ENCODE assay signal across 22 cellular contexts in the genomic region with DNA sequence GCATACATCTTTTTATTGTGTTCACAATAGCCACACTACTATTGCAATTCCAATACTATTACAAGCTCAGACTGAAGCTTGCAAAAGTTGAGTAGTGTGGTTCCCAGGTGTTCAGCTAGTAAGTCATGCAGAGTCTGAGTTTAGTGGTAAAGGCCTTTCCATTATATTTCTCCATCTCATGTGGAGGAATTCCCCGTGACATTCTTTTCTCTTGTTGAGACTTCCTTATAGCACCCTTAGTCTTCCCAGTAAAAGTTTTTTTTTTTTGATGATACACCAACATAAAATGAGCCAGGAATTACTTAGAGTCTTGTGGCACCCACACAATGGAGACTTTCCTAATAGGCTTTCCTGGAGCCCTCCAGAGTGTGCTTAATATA.
DNase-seq lines count a peak whose midpoint lies in the region; ATAC-seq and TF ChIP-seq lines count a peak whose summit lies in the region.
"Had no signal": no experiment of that assay in that cellular context is flagged by ENCODE, and none has a peak within 500 bp of the region (broad histone marks: within the 10 kb centered on the region; RNA-seq: fewer than 3 reads in every experiment).

No MANE protein-coding gene starts in this region.

- no peak for TF ChIP-seq CTCF in RWPE2 (IDR thresholded peaks at IDR 0.05; ENCODE audit: poor library complexity, severe bottlenecking)

- no peaks in the 10 kb centered on the region for H3K36me3 ChIP-seq in RWPE2 (ENCODE audit: low read depth)
- H3K36me3 ChIP-seq: adrenal gland, esophagus muscularis mucosa, neutrophil had no signal

- DNase-seq in RWPE2 (ENCODE audit: low spot score) = no peak
- peak; percentile 6 for DNase-seq in epithelial cell of prostate (ENCODE audit: low read depth, low spot score)
- DNase-seq in renal cortical epithelial cell (ENCODE audit: low read depth) = peak; percentile 36
- no peak for DNase-seq in activated T-cell treated with anti-CD3 and anti-CD28 coated beads, Interleukin-2, amount 50 U/mL, for 1 hour
- no peak for DNase-seq in cortex of kidney (lab: John Stamatoyannopoulos, UW)
- DNase-seq: activated CD4-positive, alpha-beta T cell treated with anti-CD3 and anti-CD28 coated beads, Interleukin-2, amount 50 U/mL, for 1 hour; activated gamma-delta T cell; adrenal gland; COR-L47; DND-41; effector CD4-positive, alpha-beta T cell; glutamatergic neuron; MV-4-11; NCI-H1694 treated with DMSO at 0.1 percent for 48 hours; NCI-H345; spleen had no signal

- no peaks in the 10 kb centered on the region for H3K9me3 ChIP-seq in RWPE2 (ENCODE audit: severe bottlenecking)
- H3K9me3 ChIP-seq: adrenal gland, esophagus muscularis mucosa, neutrophil, spleen had no signal

- peaks cover 15% of the 10 kb centered on the region for H3K4me1 ChIP-seq in RWPE2 (ENCODE audit: insufficient read depth, poor library complexity, severe bottlenecking)

- peak; percentile 25 for ATAC-seq in GM18502 (IDR thresholded peaks at IDR 0.05; ENCODE audit: poor library complexity, unreplicated experiment)
- peak; percentile 51; the same call in 2 of the 3 replicates for ATAC-seq in RWPE2 (ENCODE audit: low read depth)
- ATAC-seq in HG03039 (IDR thresholded peaks at IDR 0.05; ENCODE audit: unreplicated experiment) = no peak
- no peak for ATAC-seq in GM21576 (IDR thresholded peaks at IDR 0.05; ENCODE audit: unreplicated experiment)

- no peak overlapping the region for H3K4me3 ChIP-seq in RWPE2 (ENCODE audit: severe bottlenecking)
- H3K4me3 ChIP-seq: adrenal gland, spleen had no signal

- H3K27me3 ChIP-seq in RWPE2 (ENCODE audit: insufficient read depth, poor library complexity, severe bottlenecking) = no peaks in the 10 kb centered on the region
- H3K27me3 ChIP-seq: adrenal gland, esophagus muscularis mucosa, neutrophil, spleen had no signal

- no peak overlapping the region for H3K27ac ChIP-seq in RWPE2 (ENCODE audit: poor library complexity, severe bottlenecking)
- H3K27ac ChIP-seq in epithelial cell of prostate = peak overlapping the region; percentile 24
- H3K27ac ChIP-seq: HL-60, neutrophil, spleen had no signal

Comparison
In these comparisons a context has a peak if more than half of its experiments do, and no peak if none do; other contexts are left out.
1. ATAC-seq: peak in GM18502 (single experiment) and RWPE2 (single experiment); none in HG03039 (single experiment) and GM21576 (single experiment).
2. DNase-seq: peak in epithelial cell of prostate (single experiment) and renal cortical epithelial cell (single experiment); none in RWPE2 (single experiment), activated T-cell treated with anti-CD3 and anti-CD28 coated beads, Interleukin-2, amount 50 U/mL, for 1 hour (single experiment) and cortex of kidney (single experiment).